ENCODE assay signal across 1 cellular context in the genomic region with DNA sequence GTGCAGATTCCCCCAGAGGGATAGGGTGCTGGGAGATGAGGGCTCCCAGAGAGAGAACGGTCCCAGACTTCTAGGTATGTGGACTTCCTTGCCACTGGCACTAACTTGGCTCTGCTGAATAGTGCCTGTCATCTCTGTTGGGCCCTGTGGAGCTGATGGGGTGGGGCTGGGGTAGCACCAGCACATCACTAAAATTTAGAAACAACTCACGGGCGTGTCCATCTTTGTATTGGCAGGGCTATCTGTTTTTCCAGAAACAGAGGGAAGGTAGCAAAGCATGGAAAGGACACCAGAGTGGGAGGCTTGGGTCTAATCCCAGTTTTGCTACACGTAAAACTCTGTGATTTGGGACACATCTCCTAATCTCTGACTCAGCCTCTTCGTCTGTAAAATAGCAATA.
TF ChIP-seq lines count a peak whose summit lies in the region.

No MANE protein-coding gene starts in this region.

TF ChIP-seq in IMR-90, 13 proteins besides CTCF, POLR2A, EP300 and RAD21:
- no peak for TF ChIP-seq MXI1 (IDR thresholded peaks at IDR 0.05; ENCODE audit: borderline replicate concordance, low read depth, low read length)
- TF ChIP-seq, protein P1, sequence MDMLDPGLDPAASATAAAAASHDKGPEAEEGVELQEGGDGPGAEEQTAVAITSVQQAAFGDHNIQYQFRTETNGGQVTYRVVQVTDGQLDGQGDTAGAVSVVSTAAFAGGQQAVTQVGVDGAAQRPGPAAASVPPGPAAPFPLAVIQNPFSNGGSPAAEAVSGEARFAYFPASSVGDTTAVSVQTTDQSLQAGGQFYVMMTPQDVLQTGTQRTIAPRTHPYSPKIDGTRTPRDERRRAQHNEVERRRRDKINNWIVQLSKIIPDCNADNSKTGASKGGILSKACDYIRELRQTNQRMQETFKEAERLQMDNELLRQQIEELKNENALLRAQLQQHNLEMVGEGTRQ (IDR thresholded peaks at IDR 0.05; ENCODE audit: low read depth, low read length), result no peak
- no peak for TF ChIP-seq ELK1 (IDR thresholded peaks at IDR 0.05; ENCODE audit: borderline replicate concordance, low read depth, low read length)
- TF ChIP-seq CHD1 (IDR thresholded peaks at IDR 0.05; ENCODE audit: low read depth, low read length), result no peak
- TF ChIP-seq RCOR1 (IDR thresholded peaks at IDR 0.05; ENCODE audit: insufficient replicate concordance, low read length), result no peak
